ENCODE assay signal across 8 cellular contexts in genomic region chr11:44286268-44286880, GRCh38.
DNase-seq lines count a peak whose midpoint lies in the region; ATAC-seq, FAIRE-seq and TF ChIP-seq lines count a peak whose summit lies in the region.

No MANE protein-coding gene starts in this region.

- TF ChIP-seq CTCF in NB4 (IDR thresholded peaks at IDR 0.05; ENCODE audit: low read depth, low read length) (peak; percentile 92), astrocyte of the cerebellum (IDR thresholded peaks at IDR 0.05; ENCODE audit: low read depth, low read length, missing control alignments) (peak; percentile 93)

- FAIRE-seq in GM18507 (lab: Jason Lieb, UNC): peak; percentile 83

- no peak for TF ChIP-seq POLR2A in NB4 (IDR thresholded peaks at IDR 0.05; ENCODE audit: extremely low read depth, insufficient read length)

- H3K4me3 ChIP-seq in NB4 (ENCODE audit: low read depth, low read length) (no peak overlapping the region), astrocyte of the cerebellum (ENCODE audit: low read depth, low read length) (no peak overlapping the region)

- in situ Hi-C loops in astrocyte of the cerebellum (cut with HindIII; ENCODE audit: low sequenced_read_pairs): no loop called here

- ATAC-seq in GM18519 (IDR thresholded peaks at IDR 0.05; ENCODE audit: low FRiP score, unreplicated experiment): no peak

- DNase-seq in AG08395 (ENCODE audit: low spot score) (peak; percentile 84), GM18507 (ENCODE audit: extremely low spot score, insufficient read length, low read depth) (peak; percentile 70), NB4 (ENCODE audit: low read depth) (peak; percentile 79), T-helper 1 cell (peak in 4 of 5 donors; percentile 31 to 51 (median 41)), astrocyte of the cerebellum (ENCODE audit: low read depth) (no peak), inferior parietal cortex (ENCODE audit: extremely low spot score) (peak; percentile 55)
- DNase-seq in stimulated activated CD4-positive, alpha-beta T cell treated with anti-CD3 and anti-CD28 coated beads, Interleukin-2, amount 100 ng/mL, for 48 hours: peak; percentile 65 to 68
